ENCODE assay signal across 10 cellular contexts in genomic region chr1:18234790-18235242, GRCh38.
DNase-seq lines count a peak whose midpoint lies in the region; TF ChIP-seq lines count a peak whose summit lies in the region.
"Had no signal": no experiment of that assay in that cellular context is flagged by ENCODE, and none has a peak within 500 bp of the region (broad histone marks: within the 10 kb centered on the region; RNA-seq: fewer than 3 reads in every experiment).

No MANE protein-coding gene starts in this region.

- H3K4me1 ChIP-seq in tibial nerve = no peaks in the 10 kb centered on the region

- no peaks in the 10 kb centered on the region for H3K4me1 Mint-ChIP-seq in activated naive CD8-positive, alpha-beta T cell treated with anti-CD3 and anti-CD28 coated beads for 36 hours
- H3K4me1 Mint-ChIP-seq: IgD-negative memory B cell, memory B cell had no signal

- WGBS in tibial nerve, 2 donors = 55 to 61% methylated on average over 6 of the region's 6 CpGs

- H3K27ac ChIP-seq in tibial nerve = no peak overlapping the region

- no peak for TF ChIP-seq POLR2A in tibial nerve (IDR thresholded peaks at IDR 0.05)

- H3K36me3 ChIP-seq in tibial nerve = no peaks in the 10 kb centered on the region

- H3K4me3 Mint-ChIP-seq in activated naive CD8-positive, alpha-beta T cell treated with anti-CD3 and anti-CD28 coated beads for 36 hours = no peak overlapping the region
- H3K4me3 Mint-ChIP-seq: IgD-negative memory B cell, memory B cell had no signal

- H3K36me3 Mint-ChIP-seq in activated naive CD8-positive, alpha-beta T cell treated with anti-CD3 and anti-CD28 coated beads for 36 hours = no peaks in the 10 kb centered on the region
- H3K36me3 Mint-ChIP-seq: IgD-negative memory B cell, memory B cell had no signal

- peaks cover 61% of the 10 kb centered on the region for H3K27me3 Mint-ChIP-seq in activated naive CD8-positive, alpha-beta T cell treated with anti-CD3 and anti-CD28 coated beads for 36 hours

- DNase-seq in AG10803 (ENCODE audit: low read depth) = peak; percentile 17
- peak; percentile 51 for DNase-seq in GM12865 (ENCODE audit: low read depth)
- peak; percentile 30 for DNase-seq in NCI-H2107 (lab: John Stamatoyannopoulos, UW)
- DNase-seq in activated naive CD8-positive, alpha-beta T cell treated with anti-CD3 and anti-CD28 coated beads for 36 hours = peak; percentile 17
- peak; percentile 78 for DNase-seq in inferior parietal cortex (ENCODE audit: extremely low spot score)
- DNase-seq in tibial nerve (ENCODE audit: low spot score in 2 of 2) = peak in 1 of 2 donors; percentile 11
- no peak for DNase-seq in stimulated activated naive CD4-positive, alpha-beta T cell (lab: John Stamatoyannopoulos, UW)
- no peak for DNase-seq in HCEC 1CT

- H3K27me3 ChIP-seq in tibial nerve = no peaks in the 10 kb centered on the region

- no peak overlapping the region for H3K27ac Mint-ChIP-seq in activated naive CD8-positive, alpha-beta T cell treated with anti-CD3 and anti-CD28 coated beads for 36 hours
- H3K27ac Mint-ChIP-seq: IgD-negative memory B cell, memory B cell had no signal

- peaks cover 37% of the 10 kb centered on the region for H3K9me3 Mint-ChIP-seq in activated naive CD8-positive, alpha-beta T cell treated with anti-CD3 and anti-CD28 coated beads for 36 hours

- peak; percentile 57 for TF ChIP-seq CTCF in AG10803 (conservative IDR thresholded peaks at IDR 0.05; ENCODE audit: low read length)
- peak; percentile 72 for TF ChIP-seq CTCF in GM12865 (IDR thresholded peaks at IDR 0.05; ENCODE audit: insufficient read depth, low read depth, low read length, missing control alignments)
- peak in 3 of 5 experiments; percentile 27 to 33 (median 28) for TF ChIP-seq CTCF in tibial nerve (IDR thresholded peaks at IDR 0.05)

- H3K4me3 ChIP-seq in AG10803 (ENCODE audit: low read length) (no peak overlapping the region), GM12865 (ENCODE audit: low read depth, low read length) (no peak overlapping the region), tibial nerve (no peak overlapping the region)

- no peak for TF ChIP-seq EP300 in tibial nerve (IDR thresholded peaks at IDR 0.05)

- H3K9me3 ChIP-seq in tibial nerve = peaks cover 0 to 21% (median 1%) of the 10 kb centered on the region in 4 donors

Comparison
In these comparisons a context has a peak if more than half of its experiments do, and no peak if none do; other contexts are left out.
1. DNase-seq: peak in AG10803 (single experiment), GM12865 (single experiment), NCI-H2107 (single experiment), activated naive CD8-positive, alpha-beta T cell treated with anti-CD3 and anti-CD28 coated beads for 36 hours (single experiment) and inferior parietal cortex (single experiment); none in stimulated activated naive CD4-positive, alpha-beta T cell (0 of 6) and HCEC 1CT (single experiment).
2. Peak in every context shown above with its lines, with median percentiles within 50 percentile points of each other: CTCF ChIP-seq.